ENCODE assay signal across 31 cellular contexts in the genomic region with DNA sequence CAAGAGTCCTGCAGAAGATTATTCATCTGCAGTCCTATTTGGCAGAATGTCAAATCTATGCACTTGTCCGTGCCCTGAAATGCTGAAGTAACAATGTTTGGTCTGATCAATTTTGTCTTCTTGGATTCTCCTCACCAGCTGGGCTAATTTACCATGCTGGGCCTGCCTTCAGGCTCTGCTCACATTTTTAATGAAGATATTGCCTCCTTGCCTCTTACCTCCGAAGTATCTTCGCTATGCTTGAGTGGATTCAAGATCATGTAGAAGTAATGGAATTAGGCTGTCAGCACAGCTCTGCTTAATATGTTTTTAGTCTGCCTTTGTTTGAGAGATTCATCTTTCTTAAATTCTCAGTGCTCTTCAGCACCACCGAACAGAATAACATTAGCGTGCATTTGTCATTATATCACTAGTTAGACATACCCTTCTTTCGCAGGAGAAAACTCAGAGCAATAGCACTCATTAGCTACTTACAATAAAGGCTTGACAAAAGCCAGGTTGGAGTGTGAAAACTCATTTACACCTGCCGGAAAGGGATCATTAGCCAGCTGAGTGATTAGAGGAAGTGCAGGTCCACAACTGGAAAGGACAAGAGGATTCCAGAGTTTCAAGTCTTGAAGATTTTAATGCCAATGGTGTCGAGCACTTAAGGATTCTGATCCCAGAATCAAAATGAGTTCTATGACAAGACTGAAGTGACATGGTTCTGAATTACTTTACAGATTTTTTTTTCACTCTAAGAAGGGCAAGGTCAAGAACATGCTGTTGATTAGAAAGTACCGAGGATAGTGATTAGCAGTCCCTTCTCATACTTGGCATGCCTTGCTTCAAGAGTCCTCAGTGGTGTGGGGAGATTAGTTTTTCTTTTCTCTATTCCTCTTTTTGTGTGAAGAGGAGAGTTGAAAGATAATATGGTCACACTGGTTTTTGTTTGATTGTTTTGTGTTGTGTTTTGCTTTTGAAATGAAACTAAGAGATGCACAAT.
"Had no signal": no experiment of that assay in that cellular context is flagged by ENCODE, and none has a peak within 500 bp of the region (broad histone marks: within the 10 kb centered on the region; RNA-seq: fewer than 3 reads in every experiment).

No MANE protein-coding gene starts in this region.

- H3K9me3 ChIP-seq: gastrocnemius medialis, pancreas, prostate gland, right atrium auricular region, stomach, thyroid gland, upper lobe of right lung had no signal

- H3K4me2 ChIP-seq: smooth muscle cell had no signal

- H3K27ac Mint-ChIP-seq: activated B cell treated with CpG ODN at 0.5 μM for 24 hours; activated CD8-positive, alpha-beta T cell treated with anti-CD3 and anti-CD28 coated beads for 36 hours; activated naive CD8-positive, alpha-beta T cell; activated T-helper 17 cell treated with anti-CD3 and anti-CD28 coated beads, Interleukin-2, amount 50 U/mL, for 72 hours; stimulated activated naive B cell treated with anti-CD40 and anti-IgM and Interleukin-4, amounts not matched to agents 10 μg/mL and 1 μg/mL and 100 μg/mL, for 72 hours; T-helper 17 cell had no signal

- H3K27ac ChIP-seq: coronary artery, dorsolateral prefrontal cortex, gastrocnemius medialis, pancreas, prostate gland, right atrium auricular region, stomach, thyroid gland, upper lobe of right lung had no signal

- H3K9me3 Mint-ChIP-seq: activated CD8-positive, alpha-beta T cell treated with anti-CD3 and anti-CD28 coated beads for 36 hours; activated T-cell treated with anti-CD3 and anti-CD28 coated beads, Interleukin-2, amount 50 U/mL, for 4 hours; activated T-helper 17 cell treated with anti-CD3 and anti-CD28 coated beads, Interleukin-2, amount 50 U/mL, for 72 hours; neural crest cell had no signal

- DNase-seq: activated B cell treated with CpG ODN at 0.5 μM for 24 hours; activated CD4-positive, alpha-beta T cell treated with anti-CD3 and anti-CD28 coated beads, Interleukin-2, amount 50 U/mL, for 1 hour; activated CD8-positive, alpha-beta T cell treated with anti-CD3 and anti-CD28 coated beads for 36 hours; activated T-cell treated with anti-CD3 and anti-CD28 coated beads, Interleukin-2, amount 50 U/mL, for 4 hours; anterior cingulate cortex; dorsolateral prefrontal cortex; effector memory CD4-positive, alpha-beta T cell; erythroblast; gastrocnemius medialis; glutamatergic neuron; left ventricle myocardium superior; midbrain; naive thymus-derived CD4-positive, alpha-beta T cell; nucleus accumbens; pancreas; stimulated activated CD4-positive, alpha-beta T cell treated with anti-CD3 and anti-CD28 coated beads, Interleukin-1b, Interleukin-23, amount 100 ng/mL, for 48 hours; stimulated activated CD4-positive, alpha-beta T cell treated with anti-CD3 and anti-CD28 coated beads, Interleukin-4, amount 100 ng/mL, for 4 hours; stimulated activated CD8-positive, alpha-beta memory T cell treated with anti-CD3 and anti-CD28 coated beads, Interleukin-4, amount 100 ng/mL, for 48 hours; stimulated activated naive B cell treated with anti-CD40 and anti-IgM and Interleukin-4, amounts not matched to agents 10 μg/mL and 1 μg/mL and 100 μg/mL, for 72 hours; stomach; T-helper 17 cell; T1000; thyroid gland; upper lobe of right lung had no signal

- H3K36me3 ChIP-seq: gastrocnemius medialis, pancreas, prostate gland, right atrium auricular region, stomach, thyroid gland, upper lobe of right lung had no signal

- H3K4me3 Mint-ChIP-seq: activated B cell treated with CpG ODN at 0.5 μM for 24 hours; activated CD8-positive, alpha-beta T cell treated with anti-CD3 and anti-CD28 coated beads for 36 hours; activated naive CD8-positive, alpha-beta T cell; activated T-cell treated with anti-CD3 and anti-CD28 coated beads, Interleukin-2, amount 50 U/mL, for 4 hours; activated T-helper 17 cell treated with anti-CD3 and anti-CD28 coated beads, Interleukin-2, amount 50 U/mL, for 72 hours; naive thymus-derived CD4-positive, alpha-beta T cell; neural crest cell; stimulated activated naive B cell treated with anti-CD40 and anti-IgM and Interleukin-4, amounts not matched to agents 10 μg/mL and 1 μg/mL and 100 μg/mL, for 72 hours; T-helper 17 cell had no signal

- H3K36me3 Mint-ChIP-seq: activated naive CD8-positive, alpha-beta T cell; naive thymus-derived CD4-positive, alpha-beta T cell; stimulated activated naive B cell treated with anti-CD40 and anti-IgM and Interleukin-4, amounts not matched to agents 10 μg/mL and 1 μg/mL and 100 μg/mL, for 72 hours had no signal

- H3K4me3 ChIP-seq: coronary artery, dorsolateral prefrontal cortex, gastrocnemius medialis, pancreas, prostate gland, right atrium auricular region, smooth muscle cell, stomach, thyroid gland, upper lobe of right lung had no signal

- H3K27me3 ChIP-seq: dorsolateral prefrontal cortex, gastrocnemius medialis, pancreas, right atrium auricular region, stomach, thyroid gland, upper lobe of right lung had no signal

- H3K4me1 ChIP-seq: gastrocnemius medialis, pancreas, prostate gland, right atrium auricular region, stomach, thyroid gland, upper lobe of right lung had no signal

- H3K4me1 Mint-ChIP-seq: activated B cell treated with CpG ODN at 0.5 μM for 24 hours; activated T-helper 17 cell treated with anti-CD3 and anti-CD28 coated beads, Interleukin-2, amount 50 U/mL, for 72 hours; naive thymus-derived CD4-positive, alpha-beta T cell; stimulated activated naive B cell treated with anti-CD40 and anti-IgM and Interleukin-4, amounts not matched to agents 10 μg/mL and 1 μg/mL and 100 μg/mL, for 72 hours; T-helper 17 cell had no signal

- H3K27me3 Mint-ChIP-seq: activated B cell treated with CpG ODN at 0.5 μM for 24 hours; activated CD8-positive, alpha-beta T cell treated with anti-CD3 and anti-CD28 coated beads for 36 hours; activated naive CD8-positive, alpha-beta T cell; activated T-helper 17 cell treated with anti-CD3 and anti-CD28 coated beads, Interleukin-2, amount 50 U/mL, for 72 hours; naive thymus-derived CD4-positive, alpha-beta T cell; stimulated activated naive B cell treated with anti-CD40 and anti-IgM and Interleukin-4, amounts not matched to agents 10 μg/mL and 1 μg/mL and 100 μg/mL, for 72 hours; T-helper 17 cell had no signal
